ENCODE assay signal across 1 cellular context in genomic region chr17:28947639-28948038, GRCh38.
TF ChIP-seq lines count a peak whose summit lies in the region.

No MANE protein-coding gene starts in this region.

TF ChIP-seq in GM12878, 131 proteins besides CTCF, POLR2A, EP300 and RAD21:
- TF ChIP-seq PAX5 (IDR thresholded peaks at IDR 0.05; ENCODE audit: borderline replicate concordance, low read depth, low read length) (no peak), ZBTB4 (CRISPR knock-in tag; IDR thresholded peaks at IDR 0.05) (no peak), MEF2B (IDR thresholded peaks at IDR 0.05; ENCODE audit: partially characterized antibody, poor library complexity, severe bottlenecking) (no peak), RCOR1 (conservative IDR thresholded peaks at IDR 0.05; ENCODE audit: low read depth, low read length) (no peak), ZNF384 (IDR thresholded peaks at IDR 0.05; ENCODE audit: borderline replicate concordance, low read depth, low read length) (peak; percentile 48; the same call in 1 of the 2 replicates), CBFB (IDR thresholded peaks at IDR 0.05; ENCODE audit: low read depth) (no peak), SPI1 (IDR thresholded peaks at IDR 0.05; ENCODE audit: borderline replicate concordance, insufficient read depth, low read depth, low read length) (peak; percentile 45; the same call in 1 of the 2 replicates), MEF2A (IDR thresholded peaks at IDR 0.05; ENCODE audit: insufficient read depth, low read depth, low read length) (no peak), TBL1XR1 (IDR thresholded peaks at IDR 0.05; ENCODE audit: low read depth, low read length) (no peak), YBX1 (IDR thresholded peaks at IDR 0.05) (no peak), ZNF217 (IDR thresholded peaks at IDR 0.05) (no peak), BACH1 (IDR thresholded peaks at IDR 0.05; ENCODE audit: borderline replicate concordance) (no peak), ZSCAN29 (IDR thresholded peaks at IDR 0.05) (no peak), ATF7 (IDR thresholded peaks at IDR 0.05; ENCODE audit: low read depth) (0 out of 2 replicates have a peak, but pooled peaks have one; percentile 19), ZNF24 (IDR thresholded peaks at IDR 0.05) (peak; percentile 80), SMAD5 (IDR thresholded peaks at IDR 0.05; ENCODE audit: low read depth) (no peak), MXI1 (IDR thresholded peaks at IDR 0.05; ENCODE audit: low read depth, low read length) (no peak), ESRRA (IDR thresholded peaks at IDR 0.05; ENCODE audit: low read length) (no peak), JUNB (IDR thresholded peaks at IDR 0.05) (no peak), HDGF (IDR thresholded peaks at IDR 0.05) (0 out of 2 replicates have a peak, but pooled peaks have one; percentile 39), CHD4 (IDR thresholded peaks at IDR 0.05) (no peak), POU2F2 (IDR thresholded peaks at IDR 0.05; ENCODE audit: borderline replicate concordance, low read depth, low read length) (no peak), POLR2AphosphoS2 (IDR thresholded peaks at IDR 0.05; ENCODE audit: low read depth, low read length) (no peak), NFXL1 (IDR thresholded peaks at IDR 0.05; ENCODE audit: borderline replicate concordance) (no peak), ZZZ3 (IDR thresholded peaks at IDR 0.05; ENCODE audit: control insufficient read depth, insufficient read length, low read depth) (no peak), SRF (IDR thresholded peaks at IDR 0.05; ENCODE audit: low read depth in 2 of 2, low read length in 2 of 2) (no peak), KDM1A (IDR thresholded peaks at IDR 0.05; ENCODE audit: borderline replicate concordance) (no peak), YY1 (IDR thresholded peaks at IDR 0.05; ENCODE audit: low read depth, low read length) (no peak), E4F1 (IDR thresholded peaks at IDR 0.05; ENCODE audit: borderline replicate concordance, partially characterized antibody) (no peak), NBN (IDR thresholded peaks at IDR 0.05) (no peak), HCFC1 (IDR thresholded peaks at IDR 0.05; ENCODE audit: low read length) (no peak), MTA2 (IDR thresholded peaks at IDR 0.05; ENCODE audit: low read depth) (0 out of 2 replicates have a peak, but pooled peaks have one; percentile 24), SP1 (IDR thresholded peaks at IDR 0.05; ENCODE audit: low read depth, low read length) (no peak), BMI1 (IDR thresholded peaks at IDR 0.05; ENCODE audit: borderline replicate concordance) (no peak), PML (IDR thresholded peaks at IDR 0.05; ENCODE audit: low read length) (no peak), TCF7 (IDR thresholded peaks at IDR 0.05; ENCODE audit: borderline replicate concordance) (peak; percentile 31; the same call in 1 of the 2 replicates)
- TF ChIP-seq, protein P1, sequence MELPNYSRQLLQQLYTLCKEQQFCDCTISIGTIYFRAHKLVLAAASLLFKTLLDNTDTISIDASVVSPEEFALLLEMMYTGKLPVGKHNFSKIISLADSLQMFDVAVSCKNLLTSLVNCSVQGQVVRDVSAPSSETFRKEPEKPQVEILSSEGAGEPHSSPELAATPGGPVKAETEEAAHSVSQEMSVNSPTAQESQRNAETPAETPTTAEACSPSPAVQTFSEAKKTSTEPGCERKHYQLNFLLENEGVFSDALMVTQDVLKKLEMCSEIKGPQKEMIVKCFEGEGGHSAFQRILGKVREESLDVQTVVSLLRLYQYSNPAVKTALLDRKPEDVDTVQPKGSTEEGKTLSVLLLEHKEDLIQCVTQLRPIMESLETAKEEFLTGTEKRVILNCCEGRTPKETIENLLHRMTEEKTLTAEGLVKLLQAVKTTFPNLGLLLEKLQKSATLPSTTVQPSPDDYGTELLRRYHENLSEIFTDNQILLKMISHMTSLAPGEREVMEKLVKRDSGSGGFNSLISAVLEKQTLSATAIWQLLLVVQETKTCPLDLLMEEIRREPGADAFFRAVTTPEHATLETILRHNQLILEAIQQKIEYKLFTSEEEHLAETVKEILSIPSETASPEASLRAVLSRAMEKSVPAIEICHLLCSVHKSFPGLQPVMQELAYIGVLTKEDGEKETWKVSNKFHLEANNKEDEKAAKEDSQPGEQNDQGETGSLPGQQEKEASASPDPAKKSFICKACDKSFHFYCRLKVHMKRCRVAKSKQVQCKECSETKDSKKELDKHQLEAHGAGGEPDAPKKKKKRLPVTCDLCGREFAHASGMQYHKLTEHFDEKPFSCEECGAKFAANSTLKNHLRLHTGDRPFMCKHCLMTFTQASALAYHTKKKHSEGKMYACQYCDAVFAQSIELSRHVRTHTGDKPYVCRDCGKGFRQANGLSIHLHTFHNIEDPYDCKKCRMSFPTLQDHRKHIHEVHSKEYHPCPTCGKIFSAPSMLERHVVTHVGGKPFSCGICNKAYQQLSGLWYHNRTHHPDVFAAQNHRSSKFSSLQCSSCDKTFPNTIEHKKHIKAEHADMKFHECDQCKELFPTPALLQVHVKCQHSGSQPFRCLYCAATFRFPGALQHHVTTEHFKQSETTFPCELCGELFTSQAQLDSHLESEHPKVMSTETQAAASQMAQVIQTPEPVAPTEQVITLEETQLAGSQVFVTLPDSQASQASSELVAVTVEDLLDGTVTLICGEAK (IDR thresholded peaks at IDR 0.05; ENCODE audit: borderline replicate concordance): no peak
- TF ChIP-seq, protein P2, sequence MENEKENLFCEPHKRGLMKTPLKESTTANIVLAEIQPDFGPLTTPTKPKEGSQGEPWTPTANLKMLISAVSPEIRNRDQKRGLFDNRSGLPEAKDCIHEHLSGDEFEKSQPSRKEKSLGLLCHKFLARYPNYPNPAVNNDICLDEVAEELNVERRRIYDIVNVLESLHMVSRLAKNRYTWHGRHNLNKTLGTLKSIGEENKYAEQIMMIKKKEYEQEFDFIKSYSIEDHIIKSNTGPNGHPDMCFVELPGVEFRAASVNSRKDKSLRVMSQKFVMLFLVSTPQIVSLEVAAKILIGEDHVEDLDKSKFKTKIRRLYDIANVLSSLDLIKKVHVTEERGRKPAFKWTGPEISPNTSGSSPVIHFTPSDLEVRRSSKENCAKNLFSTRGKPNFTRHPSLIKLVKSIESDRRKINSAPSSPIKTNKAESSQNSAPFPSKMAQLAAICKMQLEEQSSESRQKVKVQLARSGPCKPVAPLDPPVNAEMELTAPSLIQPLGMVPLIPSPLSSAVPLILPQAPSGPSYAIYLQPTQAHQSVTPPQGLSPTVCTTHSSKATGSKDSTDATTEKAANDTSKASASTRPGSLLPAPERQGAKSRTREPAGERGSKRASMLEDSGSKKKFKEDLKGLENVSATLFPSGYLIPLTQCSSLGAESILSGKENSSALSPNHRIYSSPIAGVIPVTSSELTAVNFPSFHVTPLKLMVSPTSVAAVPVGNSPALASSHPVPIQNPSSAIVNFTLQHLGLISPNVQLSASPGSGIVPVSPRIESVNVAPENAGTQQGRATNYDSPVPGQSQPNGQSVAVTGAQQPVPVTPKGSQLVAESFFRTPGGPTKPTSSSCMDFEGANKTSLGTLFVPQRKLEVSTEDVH (IDR thresholded peaks at IDR 0.05; ENCODE audit: low read depth, partially characterized antibody): no peak
- TF ChIP-seq, protein P3, sequence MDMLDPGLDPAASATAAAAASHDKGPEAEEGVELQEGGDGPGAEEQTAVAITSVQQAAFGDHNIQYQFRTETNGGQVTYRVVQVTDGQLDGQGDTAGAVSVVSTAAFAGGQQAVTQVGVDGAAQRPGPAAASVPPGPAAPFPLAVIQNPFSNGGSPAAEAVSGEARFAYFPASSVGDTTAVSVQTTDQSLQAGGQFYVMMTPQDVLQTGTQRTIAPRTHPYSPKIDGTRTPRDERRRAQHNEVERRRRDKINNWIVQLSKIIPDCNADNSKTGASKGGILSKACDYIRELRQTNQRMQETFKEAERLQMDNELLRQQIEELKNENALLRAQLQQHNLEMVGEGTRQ (IDR thresholded peaks at IDR 0.05; ENCODE audit: borderline replicate concordance, low read depth, low read length): no peak
